In the genomic region with DNA sequence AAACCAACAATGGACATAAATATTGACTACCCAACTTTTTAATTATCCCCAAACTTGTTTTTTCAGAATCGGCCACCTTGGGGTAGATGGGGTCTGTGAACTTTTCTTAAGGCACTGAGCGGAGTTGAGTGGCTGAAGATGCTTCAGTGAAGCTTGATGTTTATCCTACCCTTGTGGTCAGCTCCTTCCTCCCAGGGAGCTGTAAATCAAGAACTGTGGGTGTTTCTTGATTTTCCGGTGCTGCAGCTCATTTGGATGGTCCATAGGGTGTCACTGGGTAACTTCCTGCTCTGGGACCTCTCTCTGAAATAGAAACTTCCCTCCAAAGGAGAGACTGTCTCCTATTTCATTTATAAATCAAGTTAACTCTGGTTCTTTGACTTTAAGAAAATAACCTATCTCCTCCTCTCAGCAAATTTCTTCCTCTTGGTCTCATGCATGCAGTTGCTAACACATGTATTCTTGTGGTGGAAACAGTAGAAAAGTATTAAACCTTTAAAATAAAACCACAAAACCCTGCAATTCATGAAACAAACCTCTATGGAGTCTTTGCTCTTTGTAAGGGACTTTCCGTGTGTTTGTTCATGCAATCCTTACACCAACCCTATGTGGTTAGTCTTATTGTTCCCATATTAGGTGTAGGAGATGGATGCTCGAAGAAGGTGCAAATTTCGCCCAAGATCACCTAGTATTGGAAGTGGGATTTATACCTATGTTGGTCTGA, we compare ENCODE assay signal across 1 cellular context.
TF ChIP-seq lines count a peak whose summit lies in the region.

No MANE protein-coding gene starts in this region.

TF ChIP-seq in GM12878, 131 proteins besides CTCF, POLR2A, EP300 and RAD21:
- TF ChIP-seq, protein P1, sequence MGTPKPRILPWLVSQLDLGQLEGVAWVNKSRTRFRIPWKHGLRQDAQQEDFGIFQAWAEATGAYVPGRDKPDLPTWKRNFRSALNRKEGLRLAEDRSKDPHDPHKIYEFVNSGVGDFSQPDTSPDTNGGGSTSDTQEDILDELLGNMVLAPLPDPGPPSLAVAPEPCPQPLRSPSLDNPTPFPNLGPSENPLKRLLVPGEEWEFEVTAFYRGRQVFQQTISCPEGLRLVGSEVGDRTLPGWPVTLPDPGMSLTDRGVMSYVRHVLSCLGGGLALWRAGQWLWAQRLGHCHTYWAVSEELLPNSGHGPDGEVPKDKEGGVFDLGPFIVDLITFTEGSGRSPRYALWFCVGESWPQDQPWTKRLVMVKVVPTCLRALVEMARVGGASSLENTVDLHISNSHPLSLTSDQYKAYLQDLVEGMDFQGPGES (IDR thresholded peaks at IDR 0.05), result no peak
- TF ChIP-seq MTA3 (IDR thresholded peaks at IDR 0.05; ENCODE audit: borderline replicate concordance, low read length) (no peak), E4F1 (IDR thresholded peaks at IDR 0.05; ENCODE audit: borderline replicate concordance, partially characterized antibody) (no peak), RUNX3 (IDR thresholded peaks at IDR 0.05; ENCODE audit: low read length) (peak; percentile 48; the same call in 1 of the 2 replicates), TCF7 (IDR thresholded peaks at IDR 0.05; ENCODE audit: borderline replicate concordance) (no peak), MXI1 (IDR thresholded peaks at IDR 0.05; ENCODE audit: low read depth, low read length) (no peak), SMC3 (IDR thresholded peaks at IDR 0.05; ENCODE audit: borderline replicate concordance, low read length) (no peak), RAD51 (IDR thresholded peaks at IDR 0.05) (no peak), BRCA1 (IDR thresholded peaks at IDR 0.05; ENCODE audit: low read depth, low read length) (no peak)
